ENCODE assay signal across 26 cellular contexts in genomic region chr9:136193127-136193890, GRCh38. TPM values are rescaled to one million over a fixed set of nuclear protein-coding genes. Genes with fewer than 3 reads are reported as not detected.
DNase-seq lines count a peak whose midpoint lies in the region; ATAC-seq, FAIRE-seq and TF ChIP-seq lines count a peak whose summit lies in the region.
"Had no signal": no experiment of that assay in that cellular context is flagged by ENCODE, and none has a peak within 500 bp of the region (broad histone marks: within the 10 kb centered on the region; RNA-seq: fewer than 3 reads in every experiment).

No MANE protein-coding gene starts in this region.

- no peak overlapping the region for H3K27ac Mint-ChIP-seq in H9
- H3K27ac Mint-ChIP-seq: activated naive CD8-positive, alpha-beta T cell treated with anti-CD3 and anti-CD28 coated beads, Interleukin-2, amount 50 U/mL, for 24 hours; activated T-cell treated with anti-CD3 and anti-CD28 coated beads, Interleukin-2, amount 50 U/mL, for 24 hours had no signal

- no peak overlapping the region for H4K8ac ChIP-seq in H9 (replicated peaks; ENCODE audit: insufficient read length, low read depth, low read length)

- H3K36me3 Mint-ChIP-seq in H9 (ENCODE audit: insufficient read depth in 1 of 3, low read depth in 3 of 3): no peaks in the 10 kb centered on the region

- H3K4me2 ChIP-seq in H9 (ENCODE audit: insufficient read depth, insufficient read length, low read length): peak overlapping the region; percentile 10

- H3K23me2 ChIP-seq in H9 (ENCODE audit: insufficient read length, low read depth, low read length, poor library complexity, severe bottlenecking): no peaks in the 10 kb centered on the region

- intact Hi-C loops in A673 (cut with micrococcal nuclease; ENCODE audit: unreplicated experiment) (no loop called here), kidney (cut with DNase I) (no loop called here), left ventricle myocardium inferior (cut with micrococcal nuclease) (no loop called here)

- H3K36me3 ChIP-seq in A673 (ENCODE audit: insufficient read depth, low read length, poor library complexity, severe bottlenecking) (no peaks in the 10 kb centered on the region), SK-N-MC (ENCODE audit: insufficient read depth, low read length) (no peaks in the 10 kb centered on the region), iPS-15b (ENCODE audit: control insufficient read depth, insufficient read depth, low read length) (no peaks in the 10 kb centered on the region), kidney (ENCODE audit: control insufficient read depth in 1 of 2, insufficient read depth in 2 of 2, low read length in 2 of 2) (no peaks in the 10 kb centered on the region), left ventricle myocardium inferior (no peaks in the 10 kb centered on the region)
- H3K36me3 ChIP-seq: spleen, tibial nerve had no signal

- CTCF ChIA-PET in A673 (lab: Charles Lee): no interaction called here

- BruUV-seq in A673 (replicated peaks; lab: Mats Ljungman, UMichigan): no TSS peak

- H4K5ac ChIP-seq in H9 (ENCODE audit: insufficient read length, low read depth, low read length): no peak overlapping the region

- H3K18ac ChIP-seq in H9 (ENCODE audit: insufficient read length, low read depth, low read length): no peak overlapping the region

- H2BK20ac ChIP-seq in H9 (ENCODE audit: low read depth, low read length, poor library complexity, severe bottlenecking): no peak overlapping the region

- peaks cover 12 to 53% of the 10 kb centered on the region in 2 experiments for H3K4me1 Mint-ChIP-seq in H9
- H3K4me1 Mint-ChIP-seq: central memory CD8-positive, alpha-beta T cell; neural crest cell had no signal

- H3K9me3 Mint-ChIP-seq in H9: no peaks in the 10 kb centered on the region
- H3K9me3 Mint-ChIP-seq: activated naive CD8-positive, alpha-beta T cell treated with anti-CD3 and anti-CD28 coated beads, Interleukin-2, amount 50 U/mL, for 24 hours; activated T-cell treated with anti-CD3 and anti-CD28 coated beads, Interleukin-2, amount 50 U/mL, for 24 hours; central memory CD8-positive, alpha-beta T cell; neural crest cell had no signal

- H3K9ac ChIP-seq in H9 (ENCODE audit: extremely low read depth, insufficient read length, low read length) (no peak overlapping the region), SK-N-MC (ENCODE audit: insufficient read length) (peak overlapping the region; percentile 83), iPS-15b (ENCODE audit: low read depth, low read length) (no peak overlapping the region), kidney (ENCODE audit: low read length in 2 of 2) (no peak overlapping the region)

- POLR2A ChIA-PET in A673 (lab: Charles Lee; ENCODE audit: low non-redundant PET): no interaction called here

- DNase-seq in A673 (ENCODE audit: low spot score): no peak
- DNase-seq in H9: no peak
- no peak for DNase-seq in SK-N-MC (ENCODE audit: low read depth, low spot score)
- DNase-seq in kidney: no peak
- DNase-seq in left ventricle myocardium inferior: no peak
- DNase-seq: ACHN; activated CD4-positive, alpha-beta T cell treated with anti-CD3 and anti-CD28 coated beads for 48 hours; activated naive CD8-positive, alpha-beta T cell treated with anti-CD3 and anti-CD28 coated beads, Interleukin-2, amount 50 U/mL, for 24 hours; activated T-cell treated with anti-CD3 and anti-CD28 coated beads, Interleukin-2, amount 50 U/mL, for 24 hours; COR-L47; dorsolateral prefrontal cortex; NCI-H1694 treated with DMSO at 0.1 percent for 48 hours; NCI-H226; right cardiac atrium; spleen; T-helper 2 cell had no signal

- H4K20me1 ChIP-seq in H9 (ENCODE audit: control insufficient read depth, insufficient read depth, insufficient read length): no peaks in the 10 kb centered on the region

- H2BK5ac ChIP-seq in H9 (ENCODE audit: insufficient read length, low read length): no peak overlapping the region

- H3K23ac ChIP-seq in H9 (ENCODE audit: insufficient read length, low read depth, low read length): no peak overlapping the region

- H3K27me3 ChIP-seq in A673 (replicated peaks; ENCODE audit: insufficient read depth, low read depth, low read length, poor library complexity): peaks cover 66% of the 10 kb centered on the region
- peaks cover 68% of the 10 kb centered on the region for H3K27me3 ChIP-seq in H9 (ENCODE audit: insufficient read depth, low read length)
- peaks cover 77% of the 10 kb centered on the region for H3K27me3 ChIP-seq in iPS-15b (ENCODE audit: control insufficient read depth, insufficient read depth, low read length)
- H3K27me3 ChIP-seq in left ventricle myocardium inferior (ENCODE audit: low read depth): peaks cover 100% of the 10 kb centered on the region

- no peaks in the 10 kb centered on the region for H3K9me3 ChIP-seq in A673 (ENCODE audit: low read depth, low read length, poor library complexity, severe bottlenecking)
- no peaks in the 10 kb centered on the region for H3K9me3 ChIP-seq in H9 (ENCODE audit: control insufficient read depth, low read depth, low read length)
- no peaks in the 10 kb centered on the region for H3K9me3 ChIP-seq in SK-N-MC (ENCODE audit: low read depth, low read length)
- H3K9me3 ChIP-seq in iPS-15b (ENCODE audit: control insufficient read depth, insufficient read depth, low read length): no peaks in the 10 kb centered on the region
- H3K9me3 ChIP-seq in kidney (ENCODE audit: control insufficient read depth in 1 of 2, low read length in 2 of 2): no peaks in the 10 kb centered on the region
- no peaks in the 10 kb centered on the region for H3K9me3 ChIP-seq in left ventricle myocardium inferior (replicated peaks)
- H3K9me3 ChIP-seq: spleen, tibial nerve had no signal

- no peaks in the 10 kb centered on the region for H3K79me2 ChIP-seq in H9 (ENCODE audit: insufficient read depth, low read length)

- no CpG with 5 or more reads among the region's 96 CpGs for WGBS in H9 (ENCODE audit: extremely low coverage, insufficient read length, low lambda C conversion rate)

- H2AK5ac ChIP-seq in H9 (ENCODE audit: insufficient read length, low read length): no peak overlapping the region

- no peaks in the 10 kb centered on the region for H3K79me1 ChIP-seq in H9 (ENCODE audit: insufficient read depth, low read depth, low read length, poor library complexity, severe bottlenecking)

- H3K4me3 ChIP-seq in A673 (ENCODE audit: low read depth, low read length, poor library complexity, severe bottlenecking): peak overlapping the region; percentile 33
- peak overlapping the region; percentile 74 for H3K4me3 ChIP-seq in SK-N-MC
- H3K4me3 ChIP-seq in iPS-15b (ENCODE audit: low read depth, low read length): peak overlapping the region; percentile 30
- H3K4me3 ChIP-seq in kidney (ENCODE audit: low read length in 2 of 2): no peak overlapping the region
- H3K4me3 ChIP-seq in left ventricle myocardium inferior: no peak overlapping the region
- H3K4me3 ChIP-seq: dorsolateral prefrontal cortex, tibial nerve had no signal

- H3K4me1 ChIP-seq in A673 (ENCODE audit: insufficient read depth, low read length, poor library complexity, severe bottlenecking) (peaks cover 36% of the 10 kb centered on the region), H9 (ENCODE audit: insufficient read depth, low read length) (no peaks in the 10 kb centered on the region), iPS-15b (ENCODE audit: control insufficient read depth, insufficient read depth, low read length) (peaks cover 7% of the 10 kb centered on the region), kidney (ENCODE audit: control insufficient read depth in 1 of 2, insufficient read depth in 1 of 2, low read depth in 1 of 2, low read length in 2 of 2) (no peaks in the 10 kb centered on the region), left ventricle myocardium inferior (peaks cover 14% of the 10 kb centered on the region)

- TF ChIP-seq CTCF in A673 (conservative IDR thresholded peaks at IDR 0.05; ENCODE audit: low read depth, low read length) (no peak), H9 (conservative IDR thresholded peaks at IDR 0.05) (no peak), kidney (IDR thresholded peaks at IDR 0.05; ENCODE audit: borderline replicate concordance, extremely low read depth, insufficient read depth) (no peak), left ventricle myocardium inferior (IDR thresholded peaks at IDR 0.05; ENCODE audit: borderline replicate concordance) (no peak)

- H3K27me3 Mint-ChIP-seq in H9 (ENCODE audit: low read depth): peaks cover 85% of the 10 kb centered on the region

- no peak overlapping the region for H2AFZ ChIP-seq in H9 (ENCODE audit: low read length)

- H2BK12ac ChIP-seq in H9 (ENCODE audit: insufficient read length, low read depth, low read length): no peak overlapping the region

- H3K27ac ChIP-seq in A673 (ENCODE audit: low read depth, low read length, poor library complexity, severe bottlenecking) (no peak overlapping the region), H9 (ENCODE audit: insufficient read length, low read depth, low read length) (no peak overlapping the region), SK-N-MC (peak overlapping the region; percentile 94; the same call in 1 of the 2 replicates), kidney (ENCODE audit: low read depth in 2 of 2, low read length in 2 of 2) (no peak overlapping the region), left ventricle myocardium inferior (replicated peaks) (no peak overlapping the region)
- H3K27ac ChIP-seq: dorsolateral prefrontal cortex, spleen, tibial nerve had no signal

- no peak overlapping the region for H3K4me3 Mint-ChIP-seq in H9
- H3K4me3 Mint-ChIP-seq: activated naive CD8-positive, alpha-beta T cell treated with anti-CD3 and anti-CD28 coated beads, Interleukin-2, amount 50 U/mL, for 24 hours; activated T-cell treated with anti-CD3 and anti-CD28 coated beads, Interleukin-2, amount 50 U/mL, for 24 hours; central memory CD8-positive, alpha-beta T cell; neural crest cell had no signal

- H2BK15ac ChIP-seq in H9 (ENCODE audit: low read depth, low read length): no peak overlapping the region; the same call in 1 of the 2 replicates

- ATAC-seq in GM21447 (IDR thresholded peaks at IDR 0.05; ENCODE audit: unreplicated experiment): no peak
- ATAC-seq in GM18870 (IDR thresholded peaks at IDR 0.05; ENCODE audit: unreplicated experiment): no peak
- ATAC-seq: activated naive CD8-positive, alpha-beta T cell treated with anti-CD3 and anti-CD28 coated beads, Interleukin-2, amount 50 U/mL, for 24 hours; right cardiac atrium had no signal

- H3K4ac ChIP-seq in H9 (ENCODE audit: low read depth, low read length): no peak overlapping the region

- H3T11ph ChIP-seq in H9 (ENCODE audit: low read length): no peak overlapping the region

- no peak overlapping the region for H2BK120ac ChIP-seq in H9 (ENCODE audit: low read depth, low read length, poor library complexity, severe bottlenecking)

- no peak overlapping the region for H4K91ac ChIP-seq in H9 (ENCODE audit: insufficient read length, low read depth, low read length)

- no peak for FAIRE-seq in kidney (lab: Jason Lieb, UNC)

- H3K14ac ChIP-seq in H9 (ENCODE audit: insufficient read depth, low read length): no peak overlapping the region; the same call in 1 of the 2 replicates

- no peak overlapping the region for H3K56ac ChIP-seq in H9 (ENCODE audit: insufficient read length, low read depth, low read length)

RNA-seq across cellular contexts. Expression of gene LHX3, which starts 11.6 kb away (rescaled TPM):
- total RNA-seq in A673 (2021) (0.11 TPM in 1 of 2 replicates, not detected in the other), H9 (2021) (not detected in 2 replicates), kidney (not detected), left ventricle myocardium inferior (not detected)
- polyA plus RNA-seq in kidney (ENCODE audit: insufficient read depth, low read depth, low replicate concordance): not detected
- total RNA-seq: activated CD8-positive, alpha-beta memory T cell treated with anti-CD3 and anti-CD28 coated beads for 36 hours; glomerular endothelial cell; lung microvascular endothelial cell; right cardiac atrium; spleen; tibial nerve had no signal
- polyA plus RNA-seq: BJ, right cardiac atrium, spleen had no signal

RNA-seq across cellular contexts. Expression of gene QSOX2, which starts 52.3 kb away (rescaled TPM):
- total RNA-seq in A673 (2021): 38.0 and 43.7 TPM in 2 replicates
- 25.0 and 25.8 TPM in 2 replicates for total RNA-seq in H9 (2021)
- 10.1 TPM for total RNA-seq in kidney
- 4.0 TPM for polyA plus RNA-seq in kidney (ENCODE audit: insufficient read depth, low read depth, low replicate concordance)
- total RNA-seq in left ventricle myocardium inferior: 8.0 TPM

Comparison
In these comparisons a context has a peak if more than half of its experiments do, and no peak if none do; other contexts are left out.
1. H3K4me3 ChIP-seq: peak in A673 (single experiment), SK-N-MC (single experiment) and iPS-15b (single experiment); none in kidney (0 of 2) and left ventricle myocardium inferior (single experiment).